In genomic region chr6:69589626-69590025, GRCh38 we compare ENCODE assay signal across 26 cellular contexts.
"Had no signal": no experiment of that assay in that cellular context is flagged by ENCODE, and none has a peak within 500 bp of the region (broad histone marks: within the 10 kb centered on the region; RNA-seq: fewer than 3 reads in every experiment).

No MANE protein-coding gene starts in this region.

- H3K36me3 ChIP-seq: colonic mucosa, esophagus squamous epithelium, gastrocnemius medialis, heart right ventricle, left lung, lower lobe of right lung had no signal

- DNase-seq: colonic mucosa; cortex of kidney; effector CD8-positive, alpha-beta T cell; effector memory CD8-positive, alpha-beta T cell; endodermal cell; erythroblast; esophagus squamous epithelium; foreskin fibroblast; foreskin melanocyte; gastrocnemius medialis; glutamatergic neuron; head of caudate nucleus; heart right ventricle; hippocampal formation; left cardiac atrium; left lung; left ventricle myocardium superior; lower lobe of right lung; mesenchymal stem cell; mucosa of descending colon; naive B cell had no signal

- ATAC-seq: effector memory CD8-positive, alpha-beta T cell; esophagus mucosa; gastrocnemius medialis; heart right ventricle; left cardiac atrium; left lung; left ventricle myocardium superior; lower lobe of right lung; mucosa of descending colon had no signal

- H3K27ac ChIP-seq: colonic mucosa, epithelial cell of prostate, esophagus squamous epithelium, gastrocnemius medialis, heart right ventricle, left lung, lower lobe of right lung had no signal

- H3K4me1 ChIP-seq: colonic mucosa, esophagus squamous epithelium, gastrocnemius medialis, left lung, lower lobe of right lung had no signal

- H3K4me3 ChIP-seq: colonic mucosa, esophagus squamous epithelium, gastrocnemius medialis, heart right ventricle, left lung, lower lobe of right lung, mucosa of descending colon had no signal

- FAIRE-seq: endometrium, islet of Langerhans, keratinocyte had no signal

- H3K9me3 ChIP-seq: colonic mucosa, esophagus squamous epithelium, gastrocnemius medialis, heart right ventricle, left lung, lower lobe of right lung, mucosa of descending colon had no signal

- H3K27me3 ChIP-seq: colonic mucosa, esophagus squamous epithelium, gastrocnemius medialis, heart right ventricle, left lung had no signal
